28 cellular contexts compared by ENCODE assay signal in genomic region chr22:37406836-37407235, GRCh38. TPM values are rescaled to one million over a fixed set of nuclear protein-coding genes. Genes with fewer than 3 reads are reported as not detected.
DNase-seq lines count a peak whose midpoint lies in the region; ATAC-seq, FAIRE-seq and TF ChIP-seq lines count a peak whose summit lies in the region.
"Had no signal": no experiment of that assay in that cellular context is flagged by ENCODE, and none has a peak within 500 bp of the region (broad histone marks: within the 10 kb centered on the region; RNA-seq: fewer than 3 reads in every experiment).

No MANE protein-coding gene starts in this region.

- H2AK5ac ChIP-seq in H1 (ENCODE audit: low read depth, low read length): 0 out of 2 replicates have a peak overlapping the region, but pooled peaks have one; percentile 44

- peak; percentile 70 for ATAC-seq in left lung
- ATAC-seq: GM12878, GM23338 had no signal

- H3K56ac ChIP-seq in H1 (replicated peaks; ENCODE audit: insufficient read length, low read depth, low read length): no peak overlapping the region

- intact Hi-C loops in left lung (cut with DNase I): no loop called here

- H3K4me3 Mint-ChIP-seq in brain (peak overlapping the region in 2 of 5 experiments; percentile 59 to 64), progenitor cell of endocrine pancreas (ENCODE audit: low read depth) (no peak overlapping the region)
- H3K4me3 Mint-ChIP-seq: CD4-positive, alpha-beta T cell; GM23338 had no signal

- H4K20me1 ChIP-seq in H1 (replicated peaks in 1 of 2; ENCODE audit: control insufficient read depth in 1 of 2, insufficient read depth in 2 of 2, low read length in 2 of 2): no peaks in the 10 kb centered on the region

- H3K36me3 ChIP-seq in H1 (ENCODE audit: control insufficient read depth in 2 of 4, insufficient read depth in 4 of 4, low read length in 3 of 4) (no peaks in the 10 kb centered on the region), left lung (no peaks in the 10 kb centered on the region)
- H3K36me3 ChIP-seq: BLaER1 had no signal

- H3K23ac ChIP-seq in H1 (ENCODE audit: insufficient read length): no peak overlapping the region

- H3K9me3 ChIP-seq in H1 (ENCODE audit: insufficient read depth in 2 of 2, low read depth in 1 of 2, low read length in 1 of 2): no peaks in the 10 kb centered on the region
- no peaks in the 10 kb centered on the region for H3K9me3 ChIP-seq in left lung
- H3K9me3 ChIP-seq: BLaER1, SK-N-SH had no signal

- no peak overlapping the region for H3K14ac ChIP-seq in H1 (ENCODE audit: insufficient read length)

- H3K36me3 Mint-ChIP-seq in brain: no peaks in the 10 kb centered on the region
- no peaks in the 10 kb centered on the region for H3K36me3 Mint-ChIP-seq in progenitor cell of endocrine pancreas (ENCODE audit: insufficient read depth)

- no peaks in the 10 kb centered on the region for H3K23me2 ChIP-seq in H1 (ENCODE audit: low read depth, low read length)

- peaks cover 69% of the 10 kb centered on the region for H3K4me1 Mint-ChIP-seq in brain
- H3K4me1 Mint-ChIP-seq in progenitor cell of endocrine pancreas (ENCODE audit: low read depth): peaks cover under 1% of the 10 kb centered on the region

- H3K79me1 ChIP-seq in H1 (ENCODE audit: low read depth, low read length): no peaks in the 10 kb centered on the region

- CTCF ChIA-PET in H1 (lab: Charles Lee; ENCODE audit: partially characterized antibody): interaction anchor here (0.7 to 2.0 kb wide), 6 partner anchors 22 to 147 kb away, joined by 3 to 6 read pairs (median 4); no protein-coding TSS in a partner anchor

- H3K9me3 Mint-ChIP-seq in brain: peaks cover 0 to 2% (median 0%) of the 10 kb centered on the region in 5 experiments
- no peaks in the 10 kb centered on the region for H3K9me3 Mint-ChIP-seq in progenitor cell of endocrine pancreas (ENCODE audit: low read depth)
- H3K9me3 Mint-ChIP-seq: CD4-positive, alpha-beta T cell; GM23338 had no signal

- H3K27ac Mint-ChIP-seq in brain (peak overlapping the region; percentile 51 to 97 (median 94)), progenitor cell of endocrine pancreas (peak overlapping the region; percentile 15)
- H3K27ac Mint-ChIP-seq: CD4-positive, alpha-beta T cell; GM23338 had no signal

- H3K27me3 Mint-ChIP-seq in brain (peaks cover 3% of the 10 kb centered on the region), progenitor cell of endocrine pancreas (peaks cover 17% of the 10 kb centered on the region)

- no peak overlapping the region for H3K4me3 ChIP-seq in H1 (ENCODE audit: extremely low read depth in 1 of 4, insufficient read depth in 2 of 4, low read depth in 3 of 4, low read length in 4 of 4)
- H3K4me3 ChIP-seq in left lung: no peak overlapping the region
- H3K4me3 ChIP-seq: BLaER1, GM12878, GM23338 had no signal

- no peak overlapping the region for H4K91ac ChIP-seq in H1 (replicated peaks; ENCODE audit: insufficient read length, low read length)

- no peak overlapping the region for H2BK12ac ChIP-seq in H1 (ENCODE audit: low read depth, low read length)

- TF ChIP-seq RAD21 in H1 (IDR thresholded peaks at IDR 0.05 in 1 of 2, conservative IDR thresholded peaks at IDR 0.05 in 1 of 2; ENCODE audit: low read depth in 2 of 2, low read length in 2 of 2): no peak

- no peak overlapping the region for H2AFZ ChIP-seq in H1 (ENCODE audit: low read length)
- H2AFZ ChIP-seq: GM23338 had no signal

- no peak overlapping the region for H4K8ac ChIP-seq in H1 (ENCODE audit: extremely low read depth, insufficient read depth, low read length)

- no peak overlapping the region for H3K4ac ChIP-seq in H1 (replicated peaks; ENCODE audit: insufficient read length, low read depth, low read length)

- no peak overlapping the region for H3K9ac ChIP-seq in H1 (replicated peaks in 1 of 4; ENCODE audit: extremely low read depth in 1 of 4, low read depth in 3 of 4, low read length in 3 of 4)
- H3K9ac ChIP-seq: BLaER1, SK-N-SH had no signal

- H2BK5ac ChIP-seq in H1 (ENCODE audit: low read depth, low read length): no peak overlapping the region

- no peak for DNase-seq in H1 (ENCODE audit: low read depth in 1 of 2, low spot score in 2 of 2)
- peak in 1 of 2 donors; percentile 74 for DNase-seq in left lung
- DNase-seq in progenitor cell of endocrine pancreas (ENCODE audit: low spot score, unreplicated experiment): no peak
- DNase-seq in NCI-H524 (lab: John Stamatoyannopoulos, UW): no peak
- DNase-seq in NCI-H748 treated with DMSO at 0.1 percent for 48 hours (lab: John Stamatoyannopoulos, UW): no peak
- DNase-seq in NCI-H1092 treated with DMSO at 0.1 percent for 48 hours (lab: John Stamatoyannopoulos, UW): no peak
- no peak for DNase-seq in NCI-H2029 (lab: John Stamatoyannopoulos, UW)
- DNase-seq: CD4-positive, alpha-beta T cell; COR-L47; DMS 273 treated with DMSO at 0.1 percent for 48 hours; DMS79 treated with DMSO at 0.1 percent for 48 hours; HCEC 1CT; KG1; NCI-H1092; NCI-H1436 treated with DMSO at 0.1 percent for 48 hours; NCI-H2081; NCI-H2171; NCI-H345; NCI-H526; SHP77 treated with DMSO at 0.1 percent for 48 hours; SK-N-SH had no signal

- TF ChIP-seq CTCF in brain (conservative IDR thresholded peaks at IDR 0.05) (no peak), H1 (IDR thresholded peaks at IDR 0.05; ENCODE audit: control extremely low read depth in 1 of 3, insufficient read depth in 1 of 3, low read depth in 1 of 3, low read length in 3 of 3) (no peak), left lung (IDR thresholded peaks at IDR 0.05) (no peak), progenitor cell of endocrine pancreas (IDR thresholded peaks at IDR 0.05; ENCODE audit: unreplicated experiment) (no peak)

- POLR2A ChIA-PET in H1 (lab: Charles Lee; ENCODE audit: partially characterized antibody): no interaction called here

- H3K4me2 ChIP-seq in H1 (ENCODE audit: insufficient read depth in 1 of 2, low read depth in 2 of 2, low read length in 2 of 2): no peak overlapping the region
- H3K4me2 ChIP-seq: BLaER1, GM23338, SK-N-SH had no signal

- H4K5ac ChIP-seq in H1 (ENCODE audit: insufficient read length, low read depth, low read length): no peak overlapping the region

- peaks cover 0 to 20% (median 8%) of the 10 kb centered on the region in 4 experiments; a peak in 3 of 7 replicates for H3K4me1 ChIP-seq in H1 (replicated peaks in 1 of 4; ENCODE audit: control insufficient read depth in 3 of 4, insufficient read depth in 4 of 4, low read length in 3 of 4)
- peaks cover 8 to 24% of the 10 kb centered on the region in 2 donors for H3K4me1 ChIP-seq in left lung

- H3K27ac ChIP-seq in H1 (ENCODE audit: low read depth, low read length): no peak overlapping the region
- no peak overlapping the region for H3K27ac ChIP-seq in left lung
- H3K27ac ChIP-seq: BLaER1, HL-60, RWPE1 had no signal

- H2BK15ac ChIP-seq in H1 (ENCODE audit: low read length): no peak overlapping the region

- H3K27me3 ChIP-seq in H1 (replicated peaks in 1 of 4; ENCODE audit: control insufficient read depth in 3 of 4, extremely low read depth in 1 of 4, insufficient read depth in 3 of 4, low read length in 3 of 4) (no peaks in the 10 kb centered on the region; a peak in 1 of 7 replicates), left lung (peaks cover 0 to 34% of the 10 kb centered on the region in 2 donors)
- H3K27me3 ChIP-seq: BLaER1 had no signal

- 83% methylated on average over 7 of the region's 7 CpGs; no CpG with 5 or more reads in 1 of the 2 experiments for WGBS in H1 (ENCODE audit: extremely low coverage in 1 of 2, insufficient coverage in 1 of 2, insufficient read length in 1 of 2, insufficient replicate concordance in 2 of 2, low coverage in 1 of 2, low lambda C conversion rate in 2 of 2, missing lambda C conversion rate in 1 of 2), 2 experiments

- no peak overlapping the region for H2BK120ac ChIP-seq in H1 (replicated peaks; ENCODE audit: low read depth, low read length)

- no peak for TF ChIP-seq POLR2A in H1 (IDR thresholded peaks at IDR 0.05; ENCODE audit: control extremely low read depth in 1 of 2, low read depth in 2 of 2, low read length in 2 of 2)

- H3K18ac ChIP-seq in H1 (ENCODE audit: extremely low read depth, low read length): no peak overlapping the region

- no peak for FAIRE-seq in H1 (lab: Jason Lieb, UNC)
- FAIRE-seq: GM12878 had no signal

- H3K79me2 ChIP-seq in H1 (ENCODE audit: control insufficient read depth in 1 of 2, insufficient read depth in 2 of 2, low read length in 2 of 2): no peaks in the 10 kb centered on the region

- TF ChIP-seq EP300 in H1 (IDR thresholded peaks at IDR 0.05; ENCODE audit: borderline replicate concordance in 1 of 2, low read depth in 2 of 2, low read length in 2 of 2): no peak

- no peak overlapping the region for H2BK20ac ChIP-seq in H1 (ENCODE audit: low read length)

TF ChIP-seq in H1, 55 proteins besides CTCF, POLR2A, EP300 and RAD21 (continues in another document):
- TF ChIP-seq JUND (IDR thresholded peaks at IDR 0.05; ENCODE audit: low read length) (no peak), JUN (IDR thresholded peaks at IDR 0.05; ENCODE audit: low read depth, low read length) (no peak), HDAC2 (IDR thresholded peaks at IDR 0.05; ENCODE audit: borderline replicate concordance in 1 of 2, low read depth in 2 of 2, low read length in 2 of 2) (no peak), PHF8 (conservative IDR thresholded peaks at IDR 0.05; ENCODE audit: low read depth, low read length) (no peak), POU5F1 (IDR thresholded peaks at IDR 0.05; ENCODE audit: low read depth, low read length) (no peak), ATF2 (IDR thresholded peaks at IDR 0.05; ENCODE audit: low read length) (no peak)

RNA-seq across cellular contexts. Expression of gene ELFN2, which starts 20.4 kb away (rescaled TPM):
- polyA plus RNA-seq in brain (ENCODE audit: insufficient read depth, low read depth, low replicate concordance) (3.7 TPM), H1 (2011; rRNA removed) (0.88 and 1.3 TPM in 2 replicates)
- total RNA-seq in H1 (2021; fragmentation: NEBNext Ultra II Directional; extraction: Animal tissue kit (Norgen Biotek cat#: 25700)): 0.63 and 0.88 TPM in 2 replicates
- 0.70 TPM for polyA plus RNA-seq in H1 (2011; cell fraction: cytosol; rRNA removed)
- polyA plus RNA-seq in H1 (2011; cell fraction: nucleus; rRNA removed): 2.5 TPM
- 0.71 to 1.4 TPM (median 0.83 TPM) in 4 replicates for polyA plus RNA-seq in H1 (2012, experiment 1 of 2)
- polyA plus RNA-seq in H1 (2012, experiment 2 of 2): 0.37 TPM
- polyA plus RNA-seq in H1 (2013, experiment 1 of 2): 0.41 TPM
- 0.35 TPM for polyA plus RNA-seq in H1 (2013, experiment 2 of 2)
- polyA minus RNA-seq in H1 (2011; rRNA and poly(A)+ RNA removed): 0.50 and 0.54 TPM in 2 replicates
- 0.73 TPM for polyA minus RNA-seq in H1 (2011; cell fraction: cytosol; rRNA and poly(A)+ RNA removed)
- 0.40 TPM for polyA minus RNA-seq in H1 (2011; cell fraction: nucleus; rRNA and poly(A)+ RNA removed)
- total RNA-seq in left lung (1 to 10 TPM; 4.2 to 4.9 TPM), progenitor cell of endocrine pancreas (0.36 and 0.44 TPM in 2 replicates)
- total RNA-seq: HT-29 had no signal
